ENCODE assay signal across 22 cellular contexts in genomic region chr14:66638688-66639087, GRCh38.
DNase-seq lines count a peak whose midpoint lies in the region; ATAC-seq, FAIRE-seq and TF ChIP-seq lines count a peak whose summit lies in the region.
"Had no signal": no experiment of that assay in that cellular context is flagged by ENCODE, and none has a peak within 500 bp of the region (broad histone marks: within the 10 kb centered on the region; RNA-seq: fewer than 3 reads in every experiment).

No MANE protein-coding gene starts in this region.

- TF ChIP-seq CTCF in endothelial cell of umbilical vein (IDR thresholded peaks at IDR 0.05; ENCODE audit: extremely low read depth in 1 of 2, insufficient read depth in 1 of 2, low read depth in 1 of 2, low read length in 2 of 2) (no peak), Caco-2 (IDR thresholded peaks at IDR 0.05; ENCODE audit: insufficient read depth in 1 of 2, low read depth in 1 of 2, low read length in 1 of 2, severe bottlenecking in 1 of 2, unreplicated experiment in 1 of 2) (no peak)

- POLR2A ChIA-PET in endothelial cell of umbilical vein (lab: Charles Lee) (no interaction called here), Caco-2 (lab: Charles Lee) (no interaction called here)

- H3K9me3 Mint-ChIP-seq in Caco-2 (ENCODE audit: unreplicated experiment) = no peaks in the 10 kb centered on the region
- H3K9me3 Mint-ChIP-seq: activated naive CD8-positive, alpha-beta T cell treated with anti-CD3 and anti-CD28 coated beads, Interleukin-2, amount 10 ng/mL, durations not matched to agents 7 days and 5 days; mesothelial cell of epicardium; neural progenitor cell; T-helper 2 cell treated with Interferon-gamma antibody and Interleukin-4, amounts not matched to agents 5 μg/mL and 100 μg/mL, for 36 hours had no signal

- no peaks in the 10 kb centered on the region for H3K9me3 ChIP-seq in GM23248 (ENCODE audit: low read depth)
- no peaks in the 10 kb centered on the region for H3K9me3 ChIP-seq in endothelial cell of umbilical vein (replicated peaks; ENCODE audit: control insufficient read depth, insufficient read depth, low read length)
- H3K9me3 ChIP-seq in Caco-2 = no peaks in the 10 kb centered on the region
- H3K9me3 ChIP-seq: spleen, suprapubic skin had no signal

- H3K27ac ChIP-seq in GM23248 (no peak overlapping the region), endothelial cell of umbilical vein (ENCODE audit: insufficient read depth, low read depth, low read length) (no peak overlapping the region)
- H3K27ac ChIP-seq: cardiac muscle cell, neural progenitor cell, spleen, suprapubic skin had no signal

- 0 out of 2 replicates have a peak, but pooled peaks cover 5% of the 10 kb centered on the region for H3K79me2 ChIP-seq in GM23248 (ENCODE audit: insufficient read depth)
- H3K79me2 ChIP-seq in endothelial cell of umbilical vein (ENCODE audit: control insufficient read depth, insufficient read depth, low read length) = peaks cover 2% of the 10 kb centered on the region

- no peak overlapping the region for H3K27ac Mint-ChIP-seq in Caco-2 (ENCODE audit: unreplicated experiment)
- H3K27ac Mint-ChIP-seq: activated naive CD8-positive, alpha-beta T cell treated with anti-CD3 and anti-CD28 coated beads, Interleukin-2, amount 10 ng/mL, durations not matched to agents 7 days and 5 days; mesothelial cell of epicardium; neural progenitor cell; T-helper 2 cell treated with Interferon-gamma antibody and Interleukin-4, amounts not matched to agents 5 μg/mL and 100 μg/mL, for 36 hours had no signal

- TF ChIP-seq POLR2A in endothelial cell of umbilical vein (IDR thresholded peaks at IDR 0.05; ENCODE audit: low read depth, low read length) = no peak

- H2AFZ ChIP-seq in GM23248 = no peak overlapping the region
- no peak overlapping the region for H2AFZ ChIP-seq in endothelial cell of umbilical vein (ENCODE audit: low read depth, low read length)
- H2AFZ ChIP-seq: neural progenitor cell had no signal

- CTCF ChIA-PET in endothelial cell of umbilical vein (lab: Charles Lee) (interaction anchor here (1.0 kb wide), 1 partner anchor 14 kb away, joined by 8 read pairs; no protein-coding TSS in a partner anchor), Caco-2 (lab: Charles Lee) (no interaction called here)

- no peaks in the 10 kb centered on the region for H3F3A ChIP-seq in GM23248 (ENCODE audit: insufficient read depth)

- no TSS peak for BruUV-seq in endothelial cell of umbilical vein (replicated peaks; lab: Mats Ljungman, UMichigan)
- no TSS peak for BruUV-seq in Caco-2 (replicated peaks; lab: Mats Ljungman, UMichigan)

- ATAC-seq in GM21526 (IDR thresholded peaks at IDR 0.05; ENCODE audit: low FRiP score, unreplicated experiment) = no peak
- ATAC-seq: activated CD4-positive, CD25-positive, alpha-beta regulatory T cell treated with anti-CD3 and anti-CD28 coated beads, Interleukin-2, amount 50 U/mL, for 24 hours; left cardiac atrium had no signal

- no peaks in the 10 kb centered on the region for H3K36me3 Mint-ChIP-seq in Caco-2 (ENCODE audit: insufficient read depth, unreplicated experiment)
- H3K36me3 Mint-ChIP-seq: mesothelial cell of epicardium, neural progenitor cell had no signal

- in situ Hi-C loops in GM23248 (cut with MboI) = loop anchor here (25.0 kb wide), 1 partner anchor 649 kb away; no protein-coding TSS in a partner anchor

- peaks cover 8% of the 10 kb centered on the region for H3K4me1 Mint-ChIP-seq in Caco-2 (ENCODE audit: low read depth, unreplicated experiment)
- H3K4me1 Mint-ChIP-seq: activated naive CD8-positive, alpha-beta T cell treated with anti-CD3 and anti-CD28 coated beads, Interleukin-2, amount 10 ng/mL, durations not matched to agents 7 days and 5 days had no signal

- H3K9me1 ChIP-seq in endothelial cell of umbilical vein (replicated peaks; ENCODE audit: control insufficient read depth, extremely low read depth, insufficient read depth, low read length) = no peaks in the 10 kb centered on the region

- H3K27me3 Mint-ChIP-seq in Caco-2 (ENCODE audit: insufficient read depth, unreplicated experiment) = no peaks in the 10 kb centered on the region
- H3K27me3 Mint-ChIP-seq: activated naive CD8-positive, alpha-beta T cell treated with anti-CD3 and anti-CD28 coated beads, Interleukin-2, amount 10 ng/mL, durations not matched to agents 7 days and 5 days had no signal

- H3K4me3 ChIP-seq in GM23248 (no peak overlapping the region), endothelial cell of umbilical vein (replicated peaks in 1 of 3; ENCODE audit: insufficient read depth in 1 of 3, low read depth in 1 of 3, low read length in 3 of 3) (no peak overlapping the region), Caco-2 (ENCODE audit: low read depth, low read length) (no peak overlapping the region)
- H3K4me3 ChIP-seq: cardiac muscle cell, neural progenitor cell, spleen, suprapubic skin had no signal

- H3K27me3 ChIP-seq in GM23248 (replicated peaks; ENCODE audit: insufficient read depth) (no peaks in the 10 kb centered on the region), endothelial cell of umbilical vein (ENCODE audit: control insufficient read depth in 2 of 2, insufficient read depth in 2 of 2, low read length in 2 of 2) (no peaks in the 10 kb centered on the region), Caco-2 (replicated peaks; ENCODE audit: control insufficient read depth, insufficient read depth, low read length) (no peaks in the 10 kb centered on the region)
- H3K27me3 ChIP-seq: cardiac muscle cell, neural progenitor cell, spleen, suprapubic skin had no signal

- WGBS in GM23248 (ENCODE audit: low coverage in 1 of 2, low lambda C conversion rate in 2 of 2, missing lambda C conversion rate in 2 of 2), 2 experiments = 47% methylated on average over 2 of the region's 2 CpGs

- H3K9me2 ChIP-seq in GM23248 (ENCODE audit: insufficient read depth) = no peaks in the 10 kb centered on the region

- H3K4me1 ChIP-seq in GM23248 (ENCODE audit: insufficient read depth) (peaks cover 8% of the 10 kb centered on the region), endothelial cell of umbilical vein (ENCODE audit: control insufficient read depth, extremely low read depth, insufficient read depth, low read length) (peaks cover 25% of the 10 kb centered on the region), Caco-2 (peaks cover 9% of the 10 kb centered on the region)
- H3K4me1 ChIP-seq: neural progenitor cell, spleen, suprapubic skin had no signal

- dilution Hi-C loops in endothelial cell of umbilical vein (cut with MboI; ENCODE audit: extremely low pct_ligation_motif_present, low sequenced_read_pairs) = no loop called here

- H3K36me3 ChIP-seq in GM23248 (ENCODE audit: low read depth) (no peaks in the 10 kb centered on the region), endothelial cell of umbilical vein (ENCODE audit: control insufficient read depth in 2 of 2, extremely low read depth in 1 of 2, insufficient read depth in 2 of 2, low read length in 2 of 2) (no peaks in the 10 kb centered on the region), Caco-2 (ENCODE audit: control insufficient read depth, insufficient read depth, low read length) (no peaks in the 10 kb centered on the region)
- H3K36me3 ChIP-seq: cardiac muscle cell, neural progenitor cell, spleen, suprapubic skin had no signal

- H4K20me1 ChIP-seq in GM23248 (ENCODE audit: insufficient read depth) = no peaks in the 10 kb centered on the region
- H4K20me1 ChIP-seq in endothelial cell of umbilical vein (replicated peaks; ENCODE audit: control insufficient read depth, extremely low read depth, insufficient read depth, low read length) = no peaks in the 10 kb centered on the region

- DNase-seq in GM23248 (peak; percentile 68), RPMI7951 (ENCODE audit: low read depth) (peak; percentile 35), endothelial cell of umbilical vein (ENCODE audit: low read depth, low spot score) (peak; percentile 31), renal cortical epithelial cell (ENCODE audit: low read depth) (peak; percentile 48), Caco-2 (no peak), Kasumi-1 (lab: John Stamatoyannopoulos, UW) (no peak)
- DNase-seq: activated naive CD8-positive, alpha-beta T cell treated with anti-CD3 and anti-CD28 coated beads, Interleukin-2, amount 10 ng/mL, durations not matched to agents 7 days and 5 days; C1 segment of cervical spinal cord; DMS 273 treated with DMSO at 0.1 percent for 48 hours; hippocampal formation; left cardiac atrium; MM.1S; NCI-H1694 treated with DMSO at 0.1 percent for 48 hours; NCI-H446 treated with DMSO at 0.1 percent for 48 hours; spleen had no signal

- H3K4me2 ChIP-seq in GM23248 (ENCODE audit: unreplicated experiment) (peak overlapping the region; percentile 18), endothelial cell of umbilical vein (ENCODE audit: insufficient read depth, low read length) (no peak overlapping the region)
- H3K4me2 ChIP-seq: neural progenitor cell had no signal

- H3K4me3 Mint-ChIP-seq in Caco-2 (ENCODE audit: unreplicated experiment) = no peak overlapping the region
- H3K4me3 Mint-ChIP-seq: activated naive CD8-positive, alpha-beta T cell treated with anti-CD3 and anti-CD28 coated beads, Interleukin-2, amount 10 ng/mL, durations not matched to agents 7 days and 5 days; mesothelial cell of epicardium; neural progenitor cell; T-helper 2 cell treated with Interferon-gamma antibody and Interleukin-4, amounts not matched to agents 5 μg/mL and 100 μg/mL, for 36 hours had no signal

- peak; percentile 33 for FAIRE-seq in endothelial cell of umbilical vein (lab: Jason Lieb, UNC)

- intact Hi-C loops in endothelial cell of umbilical vein (cut with micrococcal nuclease) (no loop called here), Caco-2 (cut with micrococcal nuclease; ENCODE audit: unreplicated experiment) (no loop called here)

- H3K9ac ChIP-seq in GM23248 = no peak overlapping the region
- no peak overlapping the region for H3K9ac ChIP-seq in endothelial cell of umbilical vein (replicated peaks; ENCODE audit: extremely low read depth, insufficient read depth, low read length)
- H3K9ac ChIP-seq: neural progenitor cell had no signal

TF ChIP-seq in endothelial cell of umbilical vein, 7 proteins besides CTCF, POLR2A, EP300 and RAD21:
- peak; percentile 91 for TF ChIP-seq FOS (IDR thresholded peaks at IDR 0.05; ENCODE audit: borderline replicate concordance, insufficient read depth, low read length)
- no peak for TF ChIP-seq POLR2AphosphoS5 (IDR thresholded peaks at IDR 0.05; ENCODE audit: insufficient read depth, low read depth, low read length)
- peak; percentile 41 for TF ChIP-seq JUN (IDR thresholded peaks at IDR 0.05; ENCODE audit: borderline replicate concordance, insufficient read depth, insufficient read length, low read depth)
- no peak for TF ChIP-seq MAX (IDR thresholded peaks at IDR 0.05; ENCODE audit: insufficient read depth, insufficient read length)
- TF ChIP-seq MYC (IDR thresholded peaks at IDR 0.05; ENCODE audit: low read depth, low read length) = no peak
- no peak for TF ChIP-seq EZH2 (IDR thresholded peaks at IDR 0.05; ENCODE audit: borderline replicate concordance, low read depth, low read length, severe bottlenecking)
- TF ChIP-seq GATA2 (IDR thresholded peaks at IDR 0.05; ENCODE audit: insufficient read depth, insufficient read length, low read depth, low read length) = peak; percentile 48

Comparison
In these comparisons a context has a peak if more than half of its experiments do, and no peak if none do; other contexts are left out.
1. DNase-seq: peak in GM23248 (single experiment), RPMI7951 (single experiment), endothelial cell of umbilical vein (single experiment) and renal cortical epithelial cell (single experiment); none in Caco-2 (0 of 2) and Kasumi-1 (0 of 2).